In genomic region chr1:218294531-218294930, GRCh38 we compare ENCODE assay signal across 1 cellular context.
TF ChIP-seq lines count a peak whose summit lies in the region.

No MANE protein-coding gene starts in this region.

TF ChIP-seq in K562, 482 proteins besides CTCF, POLR2A, EP300 and RAD21:
- TF ChIP-seq CEBPG (CRISPR knock-in tag; IDR thresholded peaks at IDR 0.05) (no peak), CEBPG (tag; conservative IDR thresholded peaks at IDR 0.05 in 1 of 2, IDR thresholded peaks at IDR 0.05 in 1 of 2) (no peak), NR2C2 (CRISPR knock-in tag; IDR thresholded peaks at IDR 0.05) (no peak), NR2C2 (tag; IDR thresholded peaks at IDR 0.05) (no peak), FOSL1 (tag; conservative IDR thresholded peaks at IDR 0.05) (peak; percentile 40; the same call in 1 of the 2 replicates)
- TF ChIP-seq, protein P1, sequence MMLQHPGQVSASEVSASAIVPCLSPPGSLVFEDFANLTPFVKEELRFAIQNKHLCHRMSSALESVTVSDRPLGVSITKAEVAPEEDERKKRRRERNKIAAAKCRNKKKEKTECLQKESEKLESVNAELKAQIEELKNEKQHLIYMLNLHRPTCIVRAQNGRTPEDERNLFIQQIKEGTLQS (IDR thresholded peaks at IDR 0.05), result peak; percentile 42; the same call in 1 of the 2 replicates
- TF ChIP-seq, protein P1 (CRISPR knock-in tag; conservative IDR thresholded peaks at IDR 0.05), result no peak
